9 cellular contexts compared by ENCODE assay signal in the genomic region with DNA sequence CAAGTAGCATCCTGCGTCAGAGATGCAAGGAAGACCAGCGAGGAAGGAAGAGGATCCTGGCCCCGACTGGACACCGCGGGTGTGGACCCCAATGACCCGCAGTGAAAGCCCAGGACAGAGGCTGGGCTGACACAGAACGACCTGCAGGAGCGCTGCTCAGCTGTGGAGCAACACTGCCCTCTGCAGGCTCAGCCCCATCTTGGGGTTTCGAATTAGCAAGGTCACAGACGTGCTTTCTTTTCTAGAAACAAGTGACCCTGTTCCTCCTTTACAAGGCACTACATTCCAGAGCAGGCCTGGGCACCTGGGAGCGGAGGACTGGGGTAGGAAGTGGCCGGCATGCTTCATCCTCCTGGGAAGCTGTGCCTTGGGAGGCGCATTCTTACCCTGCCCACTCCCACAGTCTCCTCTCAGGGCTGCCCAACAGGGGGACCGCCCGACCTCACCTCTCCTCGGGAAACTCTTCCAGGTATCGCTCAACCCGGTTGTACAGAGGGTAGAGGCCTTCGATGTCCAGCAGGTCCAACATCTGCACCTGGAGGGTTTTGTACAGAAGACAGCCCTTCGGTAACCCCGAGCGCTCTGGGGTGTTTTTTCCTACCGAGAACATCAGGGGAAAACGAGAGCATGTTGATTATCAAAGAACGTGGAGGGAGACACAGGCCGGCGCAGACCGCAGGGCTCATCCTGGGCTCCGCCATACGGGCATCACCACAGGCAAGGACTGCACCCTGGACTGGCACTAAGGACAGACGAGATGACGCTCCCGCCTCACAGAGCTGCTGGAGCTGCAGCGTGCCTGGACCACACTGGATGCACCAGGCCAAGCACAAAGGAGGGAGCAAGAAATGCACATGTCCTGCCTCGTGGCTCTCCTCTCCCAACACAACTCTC. TPM values are rescaled to one million over a fixed set of nuclear protein-coding genes. Genes with fewer than 3 reads are reported as not detected.
A peak's percentile ranks its signal among the peaks of the same experiment; 100 is the strongest.
DNase-seq lines count a peak whose midpoint lies in the region; ATAC-seq and TF ChIP-seq lines count a peak whose summit lies in the region.
"Had no signal": no experiment of that assay in that cellular context is flagged by ENCODE, and none has a peak within 500 bp of the region (broad histone marks: within the 10 kb centered on the region; RNA-seq: fewer than 3 reads in every experiment).

No MANE protein-coding gene starts in this region.

- CTCF ChIA-PET in Caco-2 (lab: Charles Lee): interaction anchor here (1.0 to 1.5 kb wide), 2 partner anchors 307 to 624 kb away, joined by 3 read pairs; no protein-coding TSS in a partner anchor

- H3K9me3 ChIP-seq in Caco-2 (no peaks in the 10 kb centered on the region), NT2/D1 (ENCODE audit: insufficient read depth, low read length) (no peaks in the 10 kb centered on the region)

- ATAC-seq in HG02642 (IDR thresholded peaks at IDR 0.05; ENCODE audit: poor library complexity, unreplicated experiment): peak; percentile 61
- ATAC-seq in HG02970 (IDR thresholded peaks at IDR 0.05; ENCODE audit: low FRiP score, unreplicated experiment): no peak

- H3K9me3 Mint-ChIP-seq in Caco-2 (ENCODE audit: unreplicated experiment): no peaks in the 10 kb centered on the region
- H3K9me3 Mint-ChIP-seq: activated naive CD4-positive, alpha-beta T cell treated with anti-CD3 and anti-CD28 coated beads, Interleukin-2, amount 50 U/mL, for 24 hours had no signal

- POLR2A ChIA-PET in Caco-2 (lab: Charles Lee): no interaction called here

- no peaks in the 10 kb centered on the region for H3K27me3 Mint-ChIP-seq in Caco-2 (ENCODE audit: insufficient read depth, unreplicated experiment)
- H3K27me3 Mint-ChIP-seq: activated naive CD4-positive, alpha-beta T cell treated with anti-CD3 and anti-CD28 coated beads, Interleukin-2, amount 50 U/mL, for 24 hours had no signal

- H3K36me3 ChIP-seq in Caco-2 (ENCODE audit: control insufficient read depth, insufficient read depth, low read length) (no peaks in the 10 kb centered on the region; the same call in 1 of the 2 replicates), NT2/D1 (ENCODE audit: insufficient read depth, insufficient read length, low read length) (peaks cover 87% of the 10 kb centered on the region)

- intact Hi-C loops in Caco-2 (cut with micrococcal nuclease; ENCODE audit: unreplicated experiment): loop anchor here (2.0 to 5.0 kb wide), 3 partner anchors 132 to 493 kb away; a partner anchor contains a TSS

- no peaks in the 10 kb centered on the region for H3K4me1 ChIP-seq in Caco-2
- peaks cover 2% of the 10 kb centered on the region for H3K4me1 ChIP-seq in NT2/D1 (ENCODE audit: insufficient read depth, insufficient read length)

- H3K27me3 ChIP-seq in Caco-2 (replicated peaks; ENCODE audit: control insufficient read depth, insufficient read depth, low read length) (no peaks in the 10 kb centered on the region), NT2/D1 (ENCODE audit: insufficient read depth, insufficient read length) (no peaks in the 10 kb centered on the region)

- DNase-seq in Caco-2 (peak; percentile 64 to 70), NT2/D1 (ENCODE audit: low read depth, low spot score) (peak; percentile 81), epithelial cell of proximal tubule (ENCODE audit: low read depth) (peak; percentile 10), mucosa of gallbladder (ENCODE audit: low spot score) (peak; percentile 67)
- DNase-seq in activated CD8-positive, alpha-beta memory T cell treated with anti-CD3 and anti-CD28 coated beads, Interleukin-2, amount 50 U/mL, for 4 hours: peak; percentile 63
- DNase-seq in stimulated activated CD8-positive, alpha-beta memory T cell treated with anti-CD3 and anti-CD28 coated beads, Interleukin-7, amount 100 ng/mL, for 48 hours (ENCODE audit: extremely low read depth in 1 of 2, low read depth in 1 of 2): peak; percentile 30 to 32

- no peaks in the 10 kb centered on the region for H3K4me1 Mint-ChIP-seq in Caco-2 (ENCODE audit: low read depth, unreplicated experiment)
- H3K4me1 Mint-ChIP-seq: activated naive CD4-positive, alpha-beta T cell treated with anti-CD3 and anti-CD28 coated beads, Interleukin-2, amount 50 U/mL, for 24 hours had no signal

- no peak overlapping the region for H3K4me3 Mint-ChIP-seq in Caco-2 (ENCODE audit: unreplicated experiment)
- H3K4me3 Mint-ChIP-seq: activated naive CD4-positive, alpha-beta T cell treated with anti-CD3 and anti-CD28 coated beads, Interleukin-2, amount 50 U/mL, for 24 hours had no signal

- peaks cover 11% of the 10 kb centered on the region for H3K36me3 Mint-ChIP-seq in Caco-2 (ENCODE audit: insufficient read depth, unreplicated experiment)

- H3K4me3 ChIP-seq in Caco-2 (ENCODE audit: low read depth, low read length) (no peak overlapping the region), NT2/D1 (ENCODE audit: insufficient read length, low read depth) (no peak overlapping the region), epithelial cell of proximal tubule (ENCODE audit: low read depth, low read length) (no peak overlapping the region)

- no TSS peak for BruUV-seq in Caco-2 (replicated peaks; lab: Mats Ljungman, UMichigan)

- H3K27ac Mint-ChIP-seq in Caco-2 (ENCODE audit: unreplicated experiment): no peak overlapping the region
- H3K27ac Mint-ChIP-seq: activated naive CD4-positive, alpha-beta T cell treated with anti-CD3 and anti-CD28 coated beads, Interleukin-2, amount 50 U/mL, for 24 hours had no signal

- no peak overlapping the region for H3K9ac ChIP-seq in NT2/D1 (ENCODE audit: insufficient read length, low read depth)

- TF ChIP-seq CTCF in Caco-2 (IDR thresholded peaks at IDR 0.05; ENCODE audit: insufficient read depth in 1 of 2, low read depth in 1 of 2, low read length in 1 of 2, severe bottlenecking in 1 of 2, unreplicated experiment in 1 of 2): peak; percentile 84 to 89
- TF ChIP-seq CTCF in epithelial cell of proximal tubule (conservative IDR thresholded peaks at IDR 0.05; ENCODE audit: low read depth, low read length): peak; percentile 98

RNA-seq across cellular contexts. Expression of a gene that starts 35.0 kb away (rescaled TPM):
- total RNA-seq in Caco-2 (2022) (5.0 and 5.4 TPM in 2 replicates), epithelial cell of proximal tubule (10.8 and 15.2 TPM in 2 replicates), mucosa of gallbladder (7.3 TPM)

Comparison
In these comparisons a context has a peak if more than half of its experiments do, and no peak if none do; other contexts are left out.
1. DNase-seq: peak in every context shown above with its lines; median percentile 81 in NT2/D1; 67 in Caco-2; 67 in mucosa of gallbladder; 63 in activated CD8-positive, alpha-beta memory T cell treated with anti-CD3 and anti-CD28 coated beads, Interleukin-2, amount 50 U/mL, for 4 hours; 31 in stimulated activated CD8-positive, alpha-beta memory T cell treated with anti-CD3 and anti-CD28 coated beads, Interleukin-7, amount 100 ng/mL, for 48 hours; 10 in epithelial cell of proximal tubule.